12 cellular contexts compared by ENCODE assay signal in genomic region chr9:70589571-70590263, GRCh38.
DNase-seq lines count a peak whose midpoint lies in the region; ATAC-seq, FAIRE-seq and TF ChIP-seq lines count a peak whose summit lies in the region.
"Had no signal": no experiment of that assay in that cellular context is flagged by ENCODE, and none has a peak within 500 bp of the region (broad histone marks: within the 10 kb centered on the region; RNA-seq: fewer than 3 reads in every experiment).

No MANE protein-coding gene starts in this region.

- no peak for TF ChIP-seq CTCF in astrocyte (IDR thresholded peaks at IDR 0.05; ENCODE audit: insufficient read depth, low read depth, low read length)
- TF ChIP-seq CTCF in heart left ventricle (IDR thresholded peaks at IDR 0.05), result no peak
- no peak for TF ChIP-seq CTCF in prostate gland (IDR thresholded peaks at IDR 0.05)

- no peaks in the 10 kb centered on the region for H3K36me3 Mint-ChIP-seq in astrocyte (ENCODE audit: low read depth, unreplicated experiment)

- H3K4me1 Mint-ChIP-seq in astrocyte (ENCODE audit: low read depth, unreplicated experiment), result peaks cover 39% of the 10 kb centered on the region

- H3K4me3 Mint-ChIP-seq in astrocyte (ENCODE audit: unreplicated experiment), result no peak overlapping the region

- H3K9me3 ChIP-seq in astrocyte (ENCODE audit: insufficient read depth, low read depth, low read length) (no peaks in the 10 kb centered on the region), heart left ventricle (no peaks in the 10 kb centered on the region), prostate gland (no peaks in the 10 kb centered on the region)

- no peaks in the 10 kb centered on the region for H3K36me3 ChIP-seq in astrocyte (ENCODE audit: insufficient read depth, low read length)
- no peaks in the 10 kb centered on the region for H3K36me3 ChIP-seq in heart left ventricle
- H3K36me3 ChIP-seq in prostate gland, result no peaks in the 10 kb centered on the region

- FAIRE-seq in astrocyte (lab: Jason Lieb, UNC), result peak; percentile 97
- FAIRE-seq: colon had no signal

- H3K4me3 ChIP-seq in astrocyte (ENCODE audit: insufficient read depth, low read depth, low read length), result peak overlapping the region; percentile 1
- H3K4me3 ChIP-seq in heart left ventricle, result no peak overlapping the region
- no peak overlapping the region for H3K4me3 ChIP-seq in prostate gland

- intact Hi-C loops in heart left ventricle (cut with DNase I), result loop anchor here in 8 of 10 donors (5.0 to 10.0 kb wide), 8 partner anchors 75 to 1775 kb away; partner anchors contain the start of genes KLF9 (in 3 of the 8) and ZFAND5 (in 1 of the 8)
- intact Hi-C loops in prostate gland (cut with DNase I), result loop anchor here (1.0 to 5.0 kb wide), 2 partner anchors 107 to 170 kb away; no protein-coding TSS in a partner anchor

- H3K4me1 ChIP-seq in astrocyte (ENCODE audit: insufficient read depth, low read length) (peaks cover 46% of the 10 kb centered on the region), heart left ventricle (peaks cover 9 to 69% (median 44%) of the 10 kb centered on the region in 12 donors), prostate gland (replicated peaks) (no peaks in the 10 kb centered on the region)

- H3K27ac ChIP-seq in astrocyte (ENCODE audit: low read depth, low read length), result peak overlapping the region; percentile 91
- H3K27ac ChIP-seq in heart left ventricle, result peak overlapping the region; percentile 6 to 92 (median 83)
- H3K27ac ChIP-seq in prostate gland, result peak overlapping the region; percentile 55 to 74

- H4K20me1 ChIP-seq in astrocyte (ENCODE audit: insufficient read depth, low read length), result no peaks in the 10 kb centered on the region

- no peak overlapping the region for H3K27ac Mint-ChIP-seq in astrocyte (ENCODE audit: unreplicated experiment)

- TF ChIP-seq POLR2A in heart left ventricle (IDR thresholded peaks at IDR 0.05) (no peak), prostate gland (IDR thresholded peaks at IDR 0.05) (no peak)

- no peak overlapping the region for H2AFZ ChIP-seq in astrocyte (ENCODE audit: low read depth, low read length)

- peak overlapping the region; percentile 81 for H3K9ac ChIP-seq in astrocyte (ENCODE audit: low read length)

- H3K79me2 ChIP-seq in astrocyte (ENCODE audit: insufficient read depth, low read length), result no peaks in the 10 kb centered on the region

- 48 to 69% (median 61%) methylated on average over 7 of the region's 7 CpGs for WGBS in heart left ventricle, 4 donors
- WGBS in prostate gland, result 8% methylated on average over 7 of the region's 7 CpGs

- no peaks in the 10 kb centered on the region for H3K27me3 Mint-ChIP-seq in astrocyte (ENCODE audit: low read depth, unreplicated experiment)

- H3K27me3 ChIP-seq in astrocyte (ENCODE audit: insufficient read depth, low read length), result no peaks in the 10 kb centered on the region
- no peaks in the 10 kb centered on the region for H3K27me3 ChIP-seq in heart left ventricle
- H3K27me3 ChIP-seq in prostate gland (replicated peaks; ENCODE audit: insufficient read depth), result no peaks in the 10 kb centered on the region

- H3K4me2 ChIP-seq in astrocyte (ENCODE audit: low read length), result peak overlapping the region; percentile 66

- DNase-seq in AG08396 (ENCODE audit: low spot score) (peak; percentile 35), astrocyte (ENCODE audit: low read depth) (peak; percentile 97), heart left ventricle (peak in 4 of 5 donors; percentile 39 to 72 (median 48)), prostate gland (ENCODE audit: low spot score) (no peak), DMS53 treated with DMSO at 0.1 percent for 48 hours (lab: John Stamatoyannopoulos, UW; ENCODE audit: unreplicated experiment) (no peak), SW 1271 (lab: John Stamatoyannopoulos, UW) (no peak)
- no peak for DNase-seq in stimulated activated CD4-positive, alpha-beta T cell treated with anti-CD3 and anti-CD28 coated beads, Interleukin-2, amount 100 ng/mL, for 48 hours
- DNase-seq: activated CD8-positive, alpha-beta memory T cell treated with anti-CD3 and anti-CD28 coated beads, Interleukin-2, amount 50 U/mL, for 48 hours; Karpas-422; NCI-H524 treated with DMSO at 0.1 percent for 48 hours had no signal

- H3K9me3 Mint-ChIP-seq in astrocyte (ENCODE audit: unreplicated experiment), result no peaks in the 10 kb centered on the region

- ATAC-seq in heart left ventricle (peak; percentile 39 to 82 (median 74)), esophagus mucosa (no peak)

Comparison
In these comparisons a context has a peak if more than half of its experiments do, and no peak if none do; other contexts are left out.
1. DNase-seq: peak in AG08396 (single experiment), astrocyte (single experiment) and heart left ventricle (4 of 5); none in prostate gland (single experiment), stimulated activated CD4-positive, alpha-beta T cell treated with anti-CD3 and anti-CD28 coated beads, Interleukin-2, amount 100 ng/mL, for 48 hours (0 of 2), DMS53 treated with DMSO at 0.1 percent for 48 hours (single experiment) and SW 1271 (0 of 2).
2. Peak in every context shown above with its lines, with median percentiles within 50 percentile points of each other: H3K27ac ChIP-seq.